3 cellular contexts compared by ENCODE assay signal in genomic region chr15:96817900-96818299, GRCh38.
TF ChIP-seq lines count a peak whose summit lies in the region.

No MANE protein-coding gene starts in this region.

TF ChIP-seq in A549, 52 proteins besides CTCF, POLR2A, EP300 and RAD21:
- peak; percentile 45 for TF ChIP-seq MAFK (IDR thresholded peaks at IDR 0.05; ENCODE audit: partially characterized antibody)
- TF ChIP-seq ZSCAN20 (CRISPR knock-in tag; IDR thresholded peaks at IDR 0.05) = no peak

TF ChIP-seq in GM23338, 12 proteins besides CTCF, POLR2A, EP300 and RAD21:
- no peak for TF ChIP-seq EZH2phosphoT487 (IDR thresholded peaks at IDR 0.05; ENCODE audit: unreplicated experiment)
- TF ChIP-seq NANOG (IDR thresholded peaks at IDR 0.05; ENCODE audit: borderline replicate concordance) = no peak
- TF ChIP-seq JUNB (IDR thresholded peaks at IDR 0.05; ENCODE audit: unreplicated experiment) = no peak
- TF ChIP-seq REST (IDR thresholded peaks at IDR 0.05; ENCODE audit: unreplicated experiment) = no peak
- TF ChIP-seq EZH2 (IDR thresholded peaks at IDR 0.05; ENCODE audit: low read depth, unreplicated experiment) = no peak
- no peak for TF ChIP-seq STAT1 (IDR thresholded peaks at IDR 0.05; ENCODE audit: unreplicated experiment)
- TF ChIP-seq ZNF114 (CRISPR knock-in tag; IDR thresholded peaks at IDR 0.05) = no peak

TF ChIP-seq in K562, 482 proteins besides CTCF, POLR2A, EP300 and RAD21:
- peak; percentile 41; the same call in 1 of the 2 replicates for TF ChIP-seq ZNF316 (IDR thresholded peaks at IDR 0.05)
- TF ChIP-seq ZNF76 (CRISPR knock-in tag; IDR thresholded peaks at IDR 0.05; ENCODE audit: borderline replicate concordance) = no peak
TF ChIP-seq in K562: peak in this region for 1.
